Comparison of ENCODE assay signal across 8 cellular contexts in genomic region chr20:32336918-32337347, GRCh38. TPM values are rescaled to one million over a fixed set of nuclear protein-coding genes. Genes with fewer than 3 reads are reported as not detected.
DNase-seq lines count a peak whose midpoint lies in the region; ATAC-seq, FAIRE-seq and TF ChIP-seq lines count a peak whose summit lies in the region.

No MANE protein-coding gene starts in this region.

- H3K27ac Mint-ChIP-seq in endodermal cell, result peak overlapping the region; percentile 13
- no peak overlapping the region for H3K27ac Mint-ChIP-seq in activated CD4-positive, alpha-beta T cell treated with anti-CD3 and anti-CD28 coated beads for 36 hours

- H3K4me3 Mint-ChIP-seq in endodermal cell, result no peak overlapping the region
- H3K4me3 Mint-ChIP-seq in activated CD4-positive, alpha-beta T cell treated with anti-CD3 and anti-CD28 coated beads for 36 hours, result no peak overlapping the region

- H3K79me2 ChIP-seq in OCI-LY7 (ENCODE audit: insufficient read depth, low read depth, low read length) (no peaks in the 10 kb centered on the region), osteoblast (ENCODE audit: insufficient read depth, low read length) (no peaks in the 10 kb centered on the region)

- H2AFZ ChIP-seq in OCI-LY7 (ENCODE audit: low read length) (no peak overlapping the region), osteoblast (ENCODE audit: low read length) (no peak overlapping the region)

- H3K4me2 ChIP-seq in A549 (no peak overlapping the region), OCI-LY7 (ENCODE audit: low read length) (peak overlapping the region; percentile 2; the same call in 1 of the 2 replicates), osteoblast (ENCODE audit: insufficient read depth, low read length) (no peak overlapping the region)

- H3K27ac ChIP-seq in A549, result no peak overlapping the region
- H3K27ac ChIP-seq in OCI-LY7 (ENCODE audit: low read depth, low read length, poor library complexity, severe bottlenecking), result no peak overlapping the region
- H3K27ac ChIP-seq in endodermal cell (ENCODE audit: low read depth, low read length), result no peak overlapping the region
- H3K27ac ChIP-seq in osteoblast (ENCODE audit: low read depth, low read length), result no peak overlapping the region
- H3K27ac ChIP-seq in substantia nigra (ENCODE audit: low read depth, low read length, poor library complexity, severe bottlenecking), result no peak overlapping the region

- H3K9me3 Mint-ChIP-seq in endodermal cell, result no peaks in the 10 kb centered on the region
- H3K9me3 Mint-ChIP-seq in activated CD4-positive, alpha-beta T cell treated with anti-CD3 and anti-CD28 coated beads for 36 hours (ENCODE audit: low read depth), result no peaks in the 10 kb centered on the region

- TF ChIP-seq POLR2A in A549 (IDR thresholded peaks at IDR 0.05; ENCODE audit: low read length), result no peak

- H3K4me1 ChIP-seq in A549 (peaks cover 12% of the 10 kb centered on the region), OCI-LY7 (ENCODE audit: insufficient read depth, low read length, poor library complexity, severe bottlenecking) (peaks cover 8% of the 10 kb centered on the region), endodermal cell (ENCODE audit: control insufficient read depth, insufficient read depth, low read length) (peaks cover 5% of the 10 kb centered on the region), osteoblast (ENCODE audit: insufficient read depth, low read length) (peaks cover 17% of the 10 kb centered on the region)

- FAIRE-seq in A549 (lab: Jason Lieb, UNC), result no peak

- TF ChIP-seq RAD21 in A549 (conservative IDR thresholded peaks at IDR 0.05 in 1 of 2, IDR thresholded peaks at IDR 0.05 in 1 of 2), result peak; percentile 58 to 65

- POLR2A ChIA-PET in A549 (lab: Yijun Ruan, JAX) (no interaction called here), OCI-LY7 (lab: Charles Lee) (interaction anchor here (0.5 kb wide), 1 partner anchor 403 kb away, joined by 5 read pairs; no protein-coding TSS in a partner anchor)
- POLR2A ChIA-PET in activated CD4-positive, alpha-beta T cell treated with anti-CD3 and anti-CD28 coated beads for 36 hours (lab: Charles Lee), result no interaction called here

- no peak overlapping the region for H3K9ac ChIP-seq in endodermal cell (ENCODE audit: extremely low read depth, low read length, poor library complexity, severe bottlenecking)

- H4K20me1 ChIP-seq in OCI-LY7 (ENCODE audit: insufficient read depth, low read length), result no peaks in the 10 kb centered on the region
- H4K20me1 ChIP-seq in osteoblast (ENCODE audit: insufficient read depth, low read length), result peaks cover 4% of the 10 kb centered on the region

- no peaks in the 10 kb centered on the region for H3K27me3 Mint-ChIP-seq in endodermal cell (ENCODE audit: insufficient read depth)
- H3K27me3 Mint-ChIP-seq in activated CD4-positive, alpha-beta T cell treated with anti-CD3 and anti-CD28 coated beads for 36 hours, result no peaks in the 10 kb centered on the region

- H3K9me3 ChIP-seq in A549 (no peaks in the 10 kb centered on the region), OCI-LY7 (ENCODE audit: low read length) (no peaks in the 10 kb centered on the region), endodermal cell (ENCODE audit: control insufficient read depth, low read length) (no peaks in the 10 kb centered on the region), osteoblast (ENCODE audit: low read depth, low read length) (no peaks in the 10 kb centered on the region)

- intact Hi-C loops in OCI-LY7 (cut with micrococcal nuclease; ENCODE audit: unreplicated experiment), result loop anchor here (2.0 kb wide), 2 partner anchors 120 to 316 kb away; no protein-coding TSS in a partner anchor
- intact Hi-C loops in activated CD4-positive, alpha-beta T cell treated with anti-CD3 and anti-CD28 coated beads for 36 hours (cut with DNase I, micrococcal nuclease), result loop anchor here in 1 of 2 experiments (5.0 kb wide), 1 partner anchor 315 kb away; no protein-coding TSS in a partner anchor

- peak; percentile 44 to 57 for DNase-seq in A549 (ENCODE audit: low read depth in 1 of 2, low spot score in 1 of 2)
- peak; percentile 69 for DNase-seq in OCI-LY7 (ENCODE audit: low spot score)
- no peak for DNase-seq in endodermal cell
- DNase-seq in osteoblast (ENCODE audit: insufficient read length, low spot score, missing footprints), result peak; percentile 58
- DNase-seq in substantia nigra (lab: John Stamatoyannopoulos, UW), result no peak
- no peak for DNase-seq in activated CD4-positive, alpha-beta T cell treated with anti-CD3 and anti-CD28 coated beads for 36 hours

- BruUV-seq in OCI-LY7 (replicated peaks; lab: Mats Ljungman, UMichigan), result no TSS peak

- ATAC-seq in A549 (peak; percentile 83 to 84; a peak in 5 of 6 replicates), GM18858 (IDR thresholded peaks at IDR 0.05; ENCODE audit: unreplicated experiment) (no peak)
- no peak for ATAC-seq in activated CD4-positive, alpha-beta T cell treated with anti-CD3 and anti-CD28 coated beads for 36 hours

- no peak overlapping the region for H3K4me3 ChIP-seq in A549
- no peak overlapping the region for H3K4me3 ChIP-seq in GM12875 (ENCODE audit: low read depth, low read length)
- H3K4me3 ChIP-seq in OCI-LY7 (ENCODE audit: low read depth, low read length, poor library complexity, severe bottlenecking), result no peak overlapping the region
- H3K4me3 ChIP-seq in endodermal cell (ENCODE audit: low read length), result no peak overlapping the region
- no peak overlapping the region for H3K4me3 ChIP-seq in osteoblast (ENCODE audit: insufficient read depth, low read length)

- H3K9me2 ChIP-seq in OCI-LY7 (ENCODE audit: insufficient read depth, low read length), result no peaks in the 10 kb centered on the region

- WGBS in A549 (ENCODE audit: missing lambda C conversion rate), result 26% methylated on average over 5 of the region's 5 CpGs
- 72 to 75% methylated on average over 3 to 5 of the region's 5 CpGs for WGBS in endodermal cell (ENCODE audit: insufficient coverage in 1 of 2, insufficient read length in 1 of 2), 2 experiments

- TF ChIP-seq EP300 in A549 (IDR thresholded peaks at IDR 0.05), result no peak

- CTCF ChIA-PET in A549 (lab: Yijun Ruan, JAX), result interaction anchor here (0.6 to 2.7 kb wide), 23 partner anchors 8 to 190 kb away, joined by 3 to 25 read pairs (median 4); no protein-coding TSS in a partner anchor
- CTCF ChIA-PET in OCI-LY7 (lab: Charles Lee; ENCODE audit: unreplicated experiment), result no interaction called here
- CTCF ChIA-PET in activated CD4-positive, alpha-beta T cell treated with anti-CD3 and anti-CD28 coated beads for 36 hours (lab: Charles Lee), result interaction anchor here (0.6 to 1.7 kb wide), 8 partner anchors 8 to 724 kb away, joined by 3 to 5 read pairs (median 3); no protein-coding TSS in a partner anchor

- TF ChIP-seq CTCF in A549 (IDR thresholded peaks at IDR 0.05), result peak; percentile 56
- peak; percentile 48; the same call in 1 of the 2 replicates for TF ChIP-seq CTCF in GM12875 (IDR thresholded peaks at IDR 0.05; ENCODE audit: borderline replicate concordance, insufficient read depth, low read depth, low read length)
- TF ChIP-seq CTCF in OCI-LY7 (conservative IDR thresholded peaks at IDR 0.05; ENCODE audit: low read length), result peak; percentile 80
- peak; percentile 78 for TF ChIP-seq CTCF in endodermal cell (conservative IDR thresholded peaks at IDR 0.05)
- TF ChIP-seq CTCF in osteoblast (IDR thresholded peaks at IDR 0.05; ENCODE audit: extremely low read depth, low read depth, low read length), result peak; percentile 65

- H3K36me3 Mint-ChIP-seq in endodermal cell (ENCODE audit: low read depth), result peaks cover 31% of the 10 kb centered on the region
- peaks cover 45% of the 10 kb centered on the region for H3K36me3 Mint-ChIP-seq in activated CD4-positive, alpha-beta T cell treated with anti-CD3 and anti-CD28 coated beads for 36 hours (ENCODE audit: low read depth)

- H3K27me3 ChIP-seq in endodermal cell (ENCODE audit: control insufficient read depth, insufficient read depth, low read length, poor library complexity, severe bottlenecking), result no peaks in the 10 kb centered on the region
- no peaks in the 10 kb centered on the region for H3K27me3 ChIP-seq in osteoblast (ENCODE audit: insufficient read depth, low read length)

- peaks cover 25% of the 10 kb centered on the region for H3K36me3 ChIP-seq in OCI-LY7 (ENCODE audit: insufficient read depth, low read length)
- peaks cover 27% of the 10 kb centered on the region for H3K36me3 ChIP-seq in endodermal cell (ENCODE audit: control insufficient read depth, insufficient read depth, low read length)
- H3K36me3 ChIP-seq in osteoblast (ENCODE audit: insufficient read depth, low read length), result peaks cover 10% of the 10 kb centered on the region

- peaks cover 4% of the 10 kb centered on the region for H3K4me1 Mint-ChIP-seq in endodermal cell
- peaks cover 41% of the 10 kb centered on the region for H3K4me1 Mint-ChIP-seq in activated CD4-positive, alpha-beta T cell treated with anti-CD3 and anti-CD28 coated beads for 36 hours

TF ChIP-seq in A549, 52 proteins besides CTCF, POLR2A, EP300 and RAD21 (continues in another document):
- TF ChIP-seq SMC3 (IDR thresholded peaks at IDR 0.05) (peak; percentile 67), ZSCAN20 (CRISPR knock-in tag; IDR thresholded peaks at IDR 0.05) (no peak), CHD4 (IDR thresholded peaks at IDR 0.05; ENCODE audit: borderline replicate concordance) (no peak)

RNA-seq across cellular contexts. Expression of gene ASXL1, which starts 21.2 kb away (rescaled TPM):
- 36.0 and 41.8 TPM in 2 replicates for polyA plus RNA-seq in A549 (2011; rRNA removed)
- polyA plus RNA-seq in A549 (2012; cell fraction: cytosol; rRNA removed), result 23.7 and 26.2 TPM in 2 replicates
- 99.3 and 131 TPM in 2 replicates for polyA plus RNA-seq in A549 (2012; cell fraction: nucleus; rRNA removed)
- 35.7 to 40.3 TPM (median 40.1 TPM) in 3 replicates for polyA plus RNA-seq in A549 (2017; fragmentation: RNase III; extraction: RNeasy Plus Mini Kit Qiagen cat#74134 plus additional on column Dnase treatment)
- 69.6 and 72.3 TPM in 2 replicates for polyA minus RNA-seq in A549 (2011; rRNA and poly(A)+ RNA removed)
- 81.5 and 84.7 TPM in 2 replicates for total RNA-seq in OCI-LY7 (2014; rRNA removed; shearing (Covaris generic))
- 111 and 122 TPM in 2 replicates for total RNA-seq in OCI-LY7 (2022)
- 10 to 100 TPM; 88.9 to 98.6 TPM for total RNA-seq in endodermal cell
- 72.1 TPM for polyA plus RNA-seq in endodermal cell (2013, experiment 1 of 2)
- 63.8 TPM for polyA plus RNA-seq in endodermal cell (2013, experiment 2 of 2)
- 64.2 and 68.8 TPM in 2 replicates for total RNA-seq in osteoblast
- 100 to 1,000 TPM; 129 to 141 TPM for total RNA-seq in activated CD4-positive, alpha-beta T cell treated with anti-CD3 and anti-CD28 coated beads for 36 hours

RNA-seq across cellular contexts. Expression of gene KIF3B, which starts 59.5 kb away (rescaled TPM):
- polyA plus RNA-seq in A549 (2011; rRNA removed) (33.7 and 37.6 TPM in 2 replicates), A549 (2017; fragmentation: RNase III; extraction: RNeasy Plus Mini Kit Qiagen cat#74134 plus additional on column Dnase treatment) (23.0 to 24.5 TPM (median 23.7 TPM) in 3 replicates)
- 13.0 and 14.3 TPM in 2 replicates for polyA plus RNA-seq in A549 (2012; cell fraction: cytosol; rRNA removed)
- 6.3 and 8.9 TPM in 2 replicates for polyA plus RNA-seq in A549 (2012; cell fraction: nucleus; rRNA removed)
- polyA minus RNA-seq in A549 (2011; rRNA and poly(A)+ RNA removed), result 24.3 and 27.0 TPM in 2 replicates
- 7.9 and 8.2 TPM in 2 replicates for total RNA-seq in OCI-LY7 (2014; rRNA removed; shearing (Covaris generic))
- total RNA-seq in OCI-LY7 (2022) (20.8 and 25.2 TPM in 2 replicates), endodermal cell (10 to 100 TPM; 31.4 to 41.1 TPM), osteoblast (37.4 and 39.4 TPM in 2 replicates)
- polyA plus RNA-seq in endodermal cell (2013, experiment 1 of 2), result 21.1 TPM
- 21.3 TPM for polyA plus RNA-seq in endodermal cell (2013, experiment 2 of 2)
- total RNA-seq in activated CD4-positive, alpha-beta T cell treated with anti-CD3 and anti-CD28 coated beads for 36 hours, result 10 to 100 TPM; 39.9 to 40.7 TPM

Comparison
In these comparisons a context has a peak if more than half of its experiments do, and no peak if none do; other contexts are left out.
1. ATAC-seq: peak in A549 (2 of 2); none in activated CD4-positive, alpha-beta T cell treated with anti-CD3 and anti-CD28 coated beads for 36 hours (single experiment) and GM18858 (single experiment).
2. DNase-seq: peak in A549 (2 of 2), OCI-LY7 (single experiment) and osteoblast (single experiment); none in endodermal cell (single experiment), substantia nigra (0 of 49) and activated CD4-positive, alpha-beta T cell treated with anti-CD3 and anti-CD28 coated beads for 36 hours (single experiment).
3. Peak in every context shown above with its lines, with median percentiles within 50 percentile points of each other: CTCF ChIP-seq.